In genomic region chr1:187476671-187477070, GRCh38 we compare ENCODE assay signal across 11 cellular contexts.
DNase-seq lines count a peak whose midpoint lies in the region; ATAC-seq, FAIRE-seq and TF ChIP-seq lines count a peak whose summit lies in the region.
"Had no signal": no experiment of that assay in that cellular context is flagged by ENCODE, and none has a peak within 500 bp of the region (broad histone marks: within the 10 kb centered on the region; RNA-seq: fewer than 3 reads in every experiment).

No MANE protein-coding gene starts in this region.

- ATAC-seq in HG03108 (IDR thresholded peaks at IDR 0.05; ENCODE audit: unreplicated experiment), result no peak
- ATAC-seq in GM21526 (IDR thresholded peaks at IDR 0.05; ENCODE audit: low FRiP score, unreplicated experiment), result no peak
- ATAC-seq: activated CD4-positive, CD25-positive, alpha-beta regulatory T cell treated with anti-CD3 and anti-CD28 coated beads, Interleukin-2, amount 50 U/mL, for 24 hours had no signal

- DNase-seq in DMS53 treated with DMSO at 0.1 percent for 48 hours (lab: John Stamatoyannopoulos, UW; ENCODE audit: unreplicated experiment), result peak; percentile 12
- DNase-seq in LHCN-M2 (ENCODE audit: low read depth), result peak; percentile 21
- peak; percentile 12 for DNase-seq in iPS-NIHi7 (ENCODE audit: extremely low spot score)
- DNase-seq in H54 (ENCODE audit: insufficient read length, low spot score), result no peak
- no peak for DNase-seq in G401 (ENCODE audit: low spot score)
- DNase-seq: posterior cingulate gyrus had no signal

- in situ Hi-C loops in G401 (cut with HindIII; ENCODE audit: low sequenced_read_pairs), result no loop called here

- peak; percentile 95 for FAIRE-seq in TTC549 (lab: Jason Lieb, UNC)
- no peak for FAIRE-seq in H54 (lab: Jason Lieb, UNC)
- FAIRE-seq: keratinocyte had no signal

- TF ChIP-seq POLR2A in H54 (IDR thresholded peaks at IDR 0.05; ENCODE audit: low read depth, low read length), result no peak

Comparison
In these comparisons a context has a peak if more than half of its experiments do, and no peak if none do; other contexts are left out.
1. DNase-seq: peak in DMS53 treated with DMSO at 0.1 percent for 48 hours (single experiment), LHCN-M2 (single experiment) and iPS-NIHi7 (single experiment); none in H54 (single experiment) and G401 (single experiment).